ENCODE assay signal across 14 cellular contexts in genomic region chr22:48090332-48090672, GRCh38.
DNase-seq lines count a peak whose midpoint lies in the region; ATAC-seq, FAIRE-seq and TF ChIP-seq lines count a peak whose summit lies in the region.
"Had no signal": no experiment of that assay in that cellular context is flagged by ENCODE, and none has a peak within 500 bp of the region (broad histone marks: within the 10 kb centered on the region; RNA-seq: fewer than 3 reads in every experiment).

No MANE protein-coding gene starts in this region.

- 24% methylated on average over 7 of the region's 7 CpGs for WGBS in esophagus muscularis mucosa
- WGBS in sigmoid colon, 2 donors, result 17 to 27% methylated on average over 7 of the region's 7 CpGs

- DNase-seq in esophagus muscularis mucosa (ENCODE audit: extremely low spot score) (no peak), sigmoid colon (no peak), GM12891 (ENCODE audit: insufficient read length, low spot score) (no peak), NCI-H226 (no peak)
- no peak for DNase-seq in activated CD4-positive, alpha-beta T cell treated with anti-CD3 and anti-CD28 coated beads for 48 hours
- DNase-seq: DMS 273 treated with DMSO at 0.1 percent for 48 hours; midbrain; NCI-H1694; stimulated activated CD4-positive, alpha-beta T cell treated with anti-CD3 and anti-CD28 coated beads, Interleukin-4, amount 100 ng/mL, for 4 hours; WERI-Rb-1 had no signal

- H3K4me1 ChIP-seq in BLaER1 (peaks cover 69% of the 10 kb centered on the region), OCI-LY1 (ENCODE audit: insufficient read depth, low read length, severe bottlenecking) (peaks cover 70% of the 10 kb centered on the region), esophagus muscularis mucosa (peaks cover 0 to 20% (median 19%) of the 10 kb centered on the region in 4 donors), sigmoid colon (peaks cover 0 to 42% (median 30%) of the 10 kb centered on the region in 4 donors)

- TF ChIP-seq POLR2A in esophagus muscularis mucosa (IDR thresholded peaks at IDR 0.05; ENCODE audit: low read depth) (no peak), sigmoid colon (IDR thresholded peaks at IDR 0.05) (no peak), GM12891 (IDR thresholded peaks at IDR 0.05; ENCODE audit: low read depth, low read length) (no peak)

- no peaks in the 10 kb centered on the region for H3F3A ChIP-seq in OCI-LY1 (ENCODE audit: insufficient read depth, low read length)

- H3K27ac ChIP-seq in BLaER1, result peak overlapping the region; percentile 66
- peak overlapping the region; percentile 47 for H3K27ac ChIP-seq in OCI-LY1 (ENCODE audit: low read depth, low read length, poor library complexity, severe bottlenecking)
- peak overlapping the region in 1 of 4 donors; percentile 58 for H3K27ac ChIP-seq in esophagus muscularis mucosa (replicated peaks in 1 of 4)
- peak overlapping the region in 3 of 4 donors; percentile 55 to 69 (median 66) for H3K27ac ChIP-seq in sigmoid colon
- H3K27ac ChIP-seq: WERI-Rb-1 had no signal

- no peak overlapping the region for H2AFZ ChIP-seq in OCI-LY1 (ENCODE audit: low read length)

- H3K27me3 ChIP-seq in BLaER1 (no peaks in the 10 kb centered on the region), OCI-LY1 (ENCODE audit: insufficient read depth, low read length) (no peaks in the 10 kb centered on the region), esophagus muscularis mucosa (peaks cover 0 to 8% (median 0%) of the 10 kb centered on the region in 4 donors), sigmoid colon (no peaks in the 10 kb centered on the region)

- H3K9ac ChIP-seq in BLaER1, result peak overlapping the region; percentile 65
- peak overlapping the region; percentile 48; the same call in 1 of the 2 replicates for H3K9ac ChIP-seq in OCI-LY1 (ENCODE audit: low read length)

- no peak for ATAC-seq in GM21390 (IDR thresholded peaks at IDR 0.05; ENCODE audit: unreplicated experiment)

- H3K9me3 ChIP-seq in BLaER1 (no peaks in the 10 kb centered on the region), OCI-LY1 (ENCODE audit: low read length) (no peaks in the 10 kb centered on the region), esophagus muscularis mucosa (no peaks in the 10 kb centered on the region), sigmoid colon (no peaks in the 10 kb centered on the region)

- H3K4me2 ChIP-seq in BLaER1 (peak overlapping the region; percentile 94), OCI-LY1 (ENCODE audit: low read length) (peak overlapping the region; percentile 53)

- TF ChIP-seq EP300 in esophagus muscularis mucosa (IDR thresholded peaks at IDR 0.05) (no peak), sigmoid colon (IDR thresholded peaks at IDR 0.05) (no peak)

- intact Hi-C loops in esophagus muscularis mucosa (cut with DNase I) (no loop called here), sigmoid colon (cut with DNase I) (no loop called here)

- TF ChIP-seq CTCF in OCI-LY1 (IDR thresholded peaks at IDR 0.05; ENCODE audit: low read length) (no peak), esophagus muscularis mucosa (IDR thresholded peaks at IDR 0.05) (no peak), sigmoid colon (IDR thresholded peaks at IDR 0.05) (no peak)

- H3K4me3 ChIP-seq in BLaER1 (peak overlapping the region; percentile 52), OCI-LY1 (ENCODE audit: low read depth, low read length, poor library complexity, severe bottlenecking) (peak overlapping the region; percentile 7), esophagus muscularis mucosa (peak overlapping the region; percentile 10 to 27 (median 18)), sigmoid colon (peak overlapping the region in 3 of 4 donors; percentile 1 to 20 (median 9))

- H3K36me3 ChIP-seq in BLaER1, result no peaks in the 10 kb centered on the region
- H3K36me3 ChIP-seq in OCI-LY1 (ENCODE audit: insufficient read depth, low read length), result no peaks in the 10 kb centered on the region
- no peaks in the 10 kb centered on the region for H3K36me3 ChIP-seq in esophagus muscularis mucosa
- H3K36me3 ChIP-seq in sigmoid colon, result no peaks in the 10 kb centered on the region
- H3K36me3 ChIP-seq: WERI-Rb-1 had no signal

- H3K9me2 ChIP-seq in OCI-LY1 (ENCODE audit: low read depth, low read length), result no peaks in the 10 kb centered on the region

- FAIRE-seq in GM12891 (lab: Jason Lieb, UNC), result no peak
- FAIRE-seq: endothelial cell of umbilical vein had no signal

- H3K79me2 ChIP-seq in OCI-LY1 (ENCODE audit: insufficient read depth, low read length), result no peaks in the 10 kb centered on the region

- H4K20me1 ChIP-seq in BLaER1 (no peaks in the 10 kb centered on the region), OCI-LY1 (ENCODE audit: insufficient read depth, low read length) (no peaks in the 10 kb centered on the region)

TF ChIP-seq in GM12891, 5 proteins besides CTCF, POLR2A, EP300 and RAD21:
- TF ChIP-seq SPI1 (IDR thresholded peaks at IDR 0.05; ENCODE audit: low read depth, low read length), result no peak
- TF ChIP-seq TAF1 (IDR thresholded peaks at IDR 0.05; ENCODE audit: low read depth, low read length), result no peak
- TF ChIP-seq PAX5 (IDR thresholded peaks at IDR 0.05; ENCODE audit: insufficient read depth, low read length, severe bottlenecking), result no peak
- no peak for TF ChIP-seq POU2F2 (IDR thresholded peaks at IDR 0.05; ENCODE audit: low read depth, low read length)
- TF ChIP-seq POLR2AphosphoS5 (IDR thresholded peaks at IDR 0.05; ENCODE audit: low read depth, low read length), result no peak
